38 cellular contexts compared by ENCODE assay signal in genomic region chr5:11709021-11709420, GRCh38.
"Had no signal": no experiment of that assay in that cellular context is flagged by ENCODE, and none has a peak within 500 bp of the region (broad histone marks: within the 10 kb centered on the region; RNA-seq: fewer than 3 reads in every experiment).

No MANE protein-coding gene starts in this region.

- H3K27ac Mint-ChIP-seq: activated CD4-positive, alpha-beta T cell treated with anti-CD3 and anti-CD28 coated beads for 36 hours; activated CD4-positive, alpha-beta T cell treated with anti-CD3 and anti-CD28 coated beads, Interleukin-2, amount 10 ng/mL, durations not matched to agents 7 days and 5 days; activated CD8-positive, alpha-beta T cell treated with anti-CD3 and anti-CD28 coated beads for 36 hours; activated naive CD4-positive, alpha-beta T cell treated with anti-CD3 and anti-CD28 coated beads, Interleukin-2, amount 10 ng/mL, durations not matched to agents 7 days and 5 days; activated naive CD4-positive, alpha-beta T cell treated with anti-CD3 and anti-CD28 coated beads, Interleukin-2, amount 50 U/mL, for 24 hours; activated naive CD8-positive, alpha-beta T cell; activated naive CD8-positive, alpha-beta T cell treated with anti-CD3 and anti-CD28 coated beads, Interleukin-2, amount 10 ng/mL, durations not matched to agents 7 days and 5 days; activated naive CD8-positive, alpha-beta T cell treated with anti-CD3 and anti-CD28 coated beads, Interleukin-2, amount 50 U/mL, for 24 hours; activated T-cell treated with anti-CD3 and anti-CD28 coated beads, Interleukin-2, amount 50 U/mL, for 72 hours; activated T-helper 1 cell treated with anti-CD3 and anti-CD28 coated beads, Interleukin-12 subunit alpha, Interleukin-12 subunit beta, Interleukin-2, Interleukin-4 antibody, amounts not matched to agents 30 ng/mL and 10 ng/mL and 1 ng/mL, durations not matched to agents 14 hours and 24 hours and 36 hours; activated T-helper 17 cell treated with anti-CD3 and anti-CD28 coated beads, Interleukin-2, amount 50 U/mL, for 72 hours; T-helper 1 cell treated with Interleukin-12 subunit alpha and Interleukin-12 subunit beta and Interleukin-4 antibody, amounts not matched to agents 30 μg/mL and 1 μg/mL, for 36 hours; T-helper 2 cell treated with Interferon-gamma antibody and Interleukin-4, amounts not matched to agents 5 μg/mL and 100 μg/mL, for 36 hours; WTC11 had no signal

- H3K27me3 Mint-ChIP-seq: activated CD4-positive, alpha-beta T cell treated with anti-CD3 and anti-CD28 coated beads for 36 hours; activated CD4-positive, alpha-beta T cell treated with anti-CD3 and anti-CD28 coated beads, Interleukin-2, amount 10 ng/mL, durations not matched to agents 7 days and 5 days; activated CD8-positive, alpha-beta T cell treated with anti-CD3 and anti-CD28 coated beads for 36 hours; activated naive CD4-positive, alpha-beta T cell treated with anti-CD3 and anti-CD28 coated beads, Interleukin-2, amount 10 ng/mL, durations not matched to agents 7 days and 5 days; activated naive CD4-positive, alpha-beta T cell treated with anti-CD3 and anti-CD28 coated beads, Interleukin-2, amount 50 U/mL, for 24 hours; activated naive CD8-positive, alpha-beta T cell; activated naive CD8-positive, alpha-beta T cell treated with anti-CD3 and anti-CD28 coated beads, Interleukin-2, amount 10 ng/mL, durations not matched to agents 7 days and 5 days; activated naive CD8-positive, alpha-beta T cell treated with anti-CD3 and anti-CD28 coated beads, Interleukin-2, amount 50 U/mL, for 24 hours; activated T-helper 17 cell treated with anti-CD3 and anti-CD28 coated beads, Interleukin-2, amount 50 U/mL, for 72 hours; brain; central memory CD8-positive, alpha-beta T cell had no signal

- H3K4me1 ChIP-seq: ascending aorta had no signal

- H3K9me3 ChIP-seq: ascending aorta had no signal

- H3K9me3 Mint-ChIP-seq: activated CD4-positive, alpha-beta T cell treated with anti-CD3 and anti-CD28 coated beads, Interleukin-2, amount 10 ng/mL, durations not matched to agents 7 days and 5 days; activated CD8-positive, alpha-beta T cell treated with anti-CD3 and anti-CD28 coated beads for 36 hours; activated naive CD4-positive, alpha-beta T cell treated with anti-CD3 and anti-CD28 coated beads, Interleukin-2, amount 10 ng/mL, durations not matched to agents 7 days and 5 days; activated naive CD4-positive, alpha-beta T cell treated with anti-CD3 and anti-CD28 coated beads, Interleukin-2, amount 50 U/mL, for 24 hours; activated naive CD8-positive, alpha-beta T cell treated with anti-CD3 and anti-CD28 coated beads, Interleukin-2, amount 10 ng/mL, durations not matched to agents 7 days and 5 days; activated naive CD8-positive, alpha-beta T cell treated with anti-CD3 and anti-CD28 coated beads, Interleukin-2, amount 50 U/mL, for 24 hours; activated T-cell treated with anti-CD3 and anti-CD28 coated beads, Interleukin-2, amount 50 U/mL, for 4 hours; activated T-cell treated with anti-CD3 and anti-CD28 coated beads, Interleukin-2, amount 50 U/mL, for 72 hours; activated T-helper 1 cell treated with anti-CD3 and anti-CD28 coated beads, Interleukin-12 subunit alpha, Interleukin-12 subunit beta, Interleukin-2, Interleukin-4 antibody, amounts not matched to agents 30 ng/mL and 10 ng/mL and 1 ng/mL, durations not matched to agents 14 hours and 24 hours and 36 hours; activated T-helper 17 cell treated with anti-CD3 and anti-CD28 coated beads, Interleukin-2, amount 50 U/mL, for 72 hours; brain; central memory CD8-positive, alpha-beta T cell; T-helper 1 cell treated with Interleukin-12 subunit alpha and Interleukin-12 subunit beta and Interleukin-4 antibody, amounts not matched to agents 30 μg/mL and 1 μg/mL, for 36 hours; T-helper 2 cell treated with Interferon-gamma antibody and Interleukin-4, amounts not matched to agents 5 μg/mL and 100 μg/mL, for 36 hours; WTC11 had no signal

- H3K4me3 ChIP-seq: ascending aorta, cardiac muscle cell had no signal

- H3K36me3 ChIP-seq: ascending aorta, cardiac muscle cell, WERI-Rb-1 had no signal

- ATAC-seq: activated CD4-positive, alpha-beta T cell treated with anti-CD3 and anti-CD28 coated beads for 36 hours; activated CD4-positive, CD25-positive, alpha-beta regulatory T cell treated with anti-CD3 and anti-CD28 coated beads, Interleukin-2, amount 50 U/mL, for 24 hours; activated CD8-positive, alpha-beta T cell treated with anti-CD3 and anti-CD28 coated beads for 36 hours; activated naive CD8-positive, alpha-beta T cell treated with anti-CD3 and anti-CD28 coated beads, Interleukin-2, amount 50 U/mL, for 24 hours; activated T-cell treated with anti-CD3 and anti-CD28 coated beads, Interleukin-2, amount 50 U/mL, for 4 hours; activated T-cell treated with anti-CD3 and anti-CD28 coated beads, Interleukin-2, amount 50 U/mL, for 72 hours; activated T-helper 17 cell treated with anti-CD3 and anti-CD28 coated beads, Interleukin-2, amount 50 U/mL, for 72 hours; WTC11 had no signal

- FAIRE-seq: bronchial epithelial cell, TTC549 had no signal

- DNase-seq: activated CD4-positive, alpha-beta T cell treated with anti-CD3 and anti-CD28 coated beads for 1 hour; activated CD4-positive, alpha-beta T cell treated with anti-CD3 and anti-CD28 coated beads for 36 hours; activated CD4-positive, alpha-beta T cell treated with anti-CD3 and anti-CD28 coated beads for 48 hours; activated CD4-positive, alpha-beta T cell treated with anti-CD3 and anti-CD28 coated beads, Interleukin-2, amount 10 ng/mL, durations not matched to agents 7 days and 5 days; activated CD4-positive, alpha-beta T cell treated with anti-CD3 and anti-CD28 coated beads, Interleukin-2, amount 50 U/mL, for 48 hours; activated CD4-positive, CD25-positive, alpha-beta regulatory T cell; activated CD8-positive, alpha-beta memory T cell treated with anti-CD3 and anti-CD28 coated beads, Interleukin-2, amount 50 U/mL, for 4 hours; activated CD8-positive, alpha-beta T cell treated with anti-CD3 and anti-CD28 coated beads for 36 hours; activated gamma-delta T cell; activated naive CD4-positive, alpha-beta T cell treated with anti-CD3 and anti-CD28 coated beads, Interleukin-2, amount 10 ng/mL, durations not matched to agents 7 days and 5 days; activated naive CD4-positive, alpha-beta T cell treated with Interleukin-2 at 50 U/mL for 16 hours; activated naive CD8-positive, alpha-beta T cell treated with anti-CD3 and anti-CD28 coated beads, Interleukin-2, amount 10 ng/mL, durations not matched to agents 7 days and 5 days; activated naive CD8-positive, alpha-beta T cell treated with anti-CD3 and anti-CD28 coated beads, Interleukin-2, amount 50 U/mL, for 24 hours; activated T-cell treated with anti-CD3 and anti-CD28 coated beads for 4 hours; activated T-cell treated with anti-CD3 and anti-CD28 coated beads, Interleukin-2, amount 50 U/mL, for 1 hour; activated T-cell treated with anti-CD3 and anti-CD28 coated beads, Interleukin-2, amount 50 U/mL, for 4 hours; activated T-cell treated with anti-CD3 and anti-CD28 coated beads, Interleukin-2, amount 50 U/mL, for 72 hours; amygdala; anterior cingulate cortex; cerebellar nuclear complex; T-helper 1 cell; T-helper 2 cell; T-helper 9 cell; WERI-Rb-1 had no signal

- H3K27ac ChIP-seq: ascending aorta, cardiac muscle cell, WERI-Rb-1 had no signal

- H3K4me3 Mint-ChIP-seq: activated CD4-positive, alpha-beta T cell treated with anti-CD3 and anti-CD28 coated beads for 36 hours; activated CD4-positive, alpha-beta T cell treated with anti-CD3 and anti-CD28 coated beads, Interleukin-2, amount 10 ng/mL, durations not matched to agents 7 days and 5 days; activated CD8-positive, alpha-beta T cell treated with anti-CD3 and anti-CD28 coated beads for 36 hours; activated naive CD4-positive, alpha-beta T cell treated with anti-CD3 and anti-CD28 coated beads, Interleukin-2, amount 10 ng/mL, durations not matched to agents 7 days and 5 days; activated naive CD4-positive, alpha-beta T cell treated with anti-CD3 and anti-CD28 coated beads, Interleukin-2, amount 50 U/mL, for 24 hours; activated naive CD8-positive, alpha-beta T cell; activated naive CD8-positive, alpha-beta T cell treated with anti-CD3 and anti-CD28 coated beads, Interleukin-2, amount 10 ng/mL, durations not matched to agents 7 days and 5 days; activated naive CD8-positive, alpha-beta T cell treated with anti-CD3 and anti-CD28 coated beads, Interleukin-2, amount 50 U/mL, for 24 hours; activated T-cell treated with anti-CD3 and anti-CD28 coated beads, Interleukin-2, amount 50 U/mL, for 4 hours; activated T-cell treated with anti-CD3 and anti-CD28 coated beads, Interleukin-2, amount 50 U/mL, for 72 hours; activated T-helper 1 cell treated with anti-CD3 and anti-CD28 coated beads, Interleukin-12 subunit alpha, Interleukin-12 subunit beta, Interleukin-2, Interleukin-4 antibody, amounts not matched to agents 30 ng/mL and 10 ng/mL and 1 ng/mL, durations not matched to agents 14 hours and 24 hours and 36 hours; activated T-helper 17 cell treated with anti-CD3 and anti-CD28 coated beads, Interleukin-2, amount 50 U/mL, for 72 hours; brain; central memory CD8-positive, alpha-beta T cell; T-helper 1 cell treated with Interleukin-12 subunit alpha and Interleukin-12 subunit beta and Interleukin-4 antibody, amounts not matched to agents 30 μg/mL and 1 μg/mL, for 36 hours; T-helper 2 cell treated with Interferon-gamma antibody and Interleukin-4, amounts not matched to agents 5 μg/mL and 100 μg/mL, for 36 hours; WTC11 had no signal

- H3K4me1 Mint-ChIP-seq: activated CD4-positive, alpha-beta T cell treated with anti-CD3 and anti-CD28 coated beads for 36 hours; activated CD4-positive, alpha-beta T cell treated with anti-CD3 and anti-CD28 coated beads, Interleukin-2, amount 10 ng/mL, durations not matched to agents 7 days and 5 days; activated naive CD4-positive, alpha-beta T cell treated with anti-CD3 and anti-CD28 coated beads, Interleukin-2, amount 10 ng/mL, durations not matched to agents 7 days and 5 days; activated naive CD4-positive, alpha-beta T cell treated with anti-CD3 and anti-CD28 coated beads, Interleukin-2, amount 50 U/mL, for 24 hours; activated naive CD8-positive, alpha-beta T cell treated with anti-CD3 and anti-CD28 coated beads, Interleukin-2, amount 10 ng/mL, durations not matched to agents 7 days and 5 days; activated naive CD8-positive, alpha-beta T cell treated with anti-CD3 and anti-CD28 coated beads, Interleukin-2, amount 50 U/mL, for 24 hours; activated T-helper 17 cell treated with anti-CD3 and anti-CD28 coated beads, Interleukin-2, amount 50 U/mL, for 72 hours; central memory CD8-positive, alpha-beta T cell had no signal

- H3K36me3 Mint-ChIP-seq: activated naive CD4-positive, alpha-beta T cell treated with anti-CD3 and anti-CD28 coated beads, Interleukin-2, amount 10 ng/mL, durations not matched to agents 7 days and 5 days; activated naive CD4-positive, alpha-beta T cell treated with anti-CD3 and anti-CD28 coated beads, Interleukin-2, amount 50 U/mL, for 24 hours; activated naive CD8-positive, alpha-beta T cell; activated naive CD8-positive, alpha-beta T cell treated with anti-CD3 and anti-CD28 coated beads, Interleukin-2, amount 10 ng/mL, durations not matched to agents 7 days and 5 days; brain; WTC11 had no signal
